In genomic region chr11:82960000-82960778, GRCh38 we compare ENCODE assay signal across 2 cellular contexts.
TF ChIP-seq lines count a peak whose summit lies in the region.

No MANE protein-coding gene starts in this region.

TF ChIP-seq in K562, 482 proteins besides CTCF, POLR2A, EP300 and RAD21:
- TF ChIP-seq CEBPZ (IDR thresholded peaks at IDR 0.05; ENCODE audit: borderline replicate concordance, low read depth, low read length) (no peak), C11orf30 (IDR thresholded peaks at IDR 0.05; ENCODE audit: low read depth) (no peak), MTA2 (IDR thresholded peaks at IDR 0.05; ENCODE audit: low read depth) (no peak), SMARCB1 (IDR thresholded peaks at IDR 0.05; ENCODE audit: insufficient read length, low read depth) (no peak), ZNF449 (CRISPR knock-in tag; IDR thresholded peaks at IDR 0.05) (no peak), GTF3C2 (IDR thresholded peaks at IDR 0.05; ENCODE audit: borderline replicate concordance, extremely low read depth, insufficient read length) (no peak), SOX6 (IDR thresholded peaks at IDR 0.05) (no peak), ZNF408 (CRISPR knock-in tag; IDR thresholded peaks at IDR 0.05; ENCODE audit: low read depth) (no peak), DLX4 (CRISPR knock-in tag; IDR thresholded peaks at IDR 0.05) (no peak), ARNT (IDR thresholded peaks at IDR 0.05) (no peak), ZNF740 (CRISPR knock-in tag; IDR thresholded peaks at IDR 0.05) (no peak), ZNF740 (tag; IDR thresholded peaks at IDR 0.05) (no peak), ZNF197 (CRISPR knock-in tag; IDR thresholded peaks at IDR 0.05; ENCODE audit: low read depth) (no peak), ZNF354B (CRISPR knock-in tag; IDR thresholded peaks at IDR 0.05) (no peak), ZNF282 (CRISPR knock-in tag; IDR thresholded peaks at IDR 0.05) (no peak), PTTG1 (tag; IDR thresholded peaks at IDR 0.05; ENCODE audit: low read depth) (no peak)

TF ChIP-seq in WTC11, 78 proteins besides CTCF, POLR2A, EP300 and RAD21 (continued from another document):
- TF ChIP-seq ATF2 (CRISPR knock-in tag; IDR thresholded peaks at IDR 0.05; ENCODE audit: borderline replicate concordance, low read depth) (no peak), AFF4 (CRISPR knock-in tag; IDR thresholded peaks at IDR 0.05; ENCODE audit: borderline replicate concordance) (no peak), NR3C1 (CRISPR knock-in tag; conservative IDR thresholded peaks at IDR 0.05; ENCODE audit: low read depth) (no peak), SMAD4 (CRISPR knock-in tag; IDR thresholded peaks at IDR 0.05) (no peak), NR1H2 (CRISPR knock-in tag; IDR thresholded peaks at IDR 0.05) (no peak), E2F5 (CRISPR knock-in tag; IDR thresholded peaks at IDR 0.05) (no peak), FOXP4 (CRISPR knock-in tag; IDR thresholded peaks at IDR 0.05) (no peak), ZNF232 (CRISPR knock-in tag; IDR thresholded peaks at IDR 0.05) (no peak)
TF ChIP-seq in WTC11: peak in this region for 0.
